8 cellular contexts compared by ENCODE assay signal in genomic region chr1:155978325-155978972, GRCh38.
DNase-seq lines count a peak whose midpoint lies in the region; ATAC-seq and TF ChIP-seq lines count a peak whose summit lies in the region.

Gene ARHGEF2, minus strand, starts transcription at chr1:155978547. Its CDS starts 120 bp downstream, at chr1:155978427.

- H4K20me1 ChIP-seq in OCI-LY3 (ENCODE audit: insufficient read depth, low read length), result peaks cover 41% of the 10 kb centered on the region

- H3K27me3 ChIP-seq in OCI-LY3 (ENCODE audit: low read depth, low read length) (no peaks in the 10 kb centered on the region), mucosa of stomach (ENCODE audit: control insufficient read depth, insufficient read depth, low read length) (no peaks in the 10 kb centered on the region)

- H2AFZ ChIP-seq in OCI-LY3 (ENCODE audit: low read depth, low read length), result no peak within 1 kb of the TSS

- peak; percentile 70 to 81 for DNase-seq in SHP77 (lab: John Stamatoyannopoulos, UW)
- DNase-seq in SHP77 treated with DMSO at 0.1 percent for 48 hours (lab: John Stamatoyannopoulos, UW), result no peak
- DNase-seq in activated T-cell treated with anti-CD3 and anti-CD28 coated beads for 1 hour (ENCODE audit: low read depth), result peak; percentile 72
- DNase-seq in epithelial cell of prostate (ENCODE audit: low read depth, low spot score), result no peak
- peak; percentile 61 to 82 for DNase-seq in stimulated activated CD8-positive, alpha-beta memory T cell treated with anti-CD3 and anti-CD28 coated beads, Interleukin-4, amount 100 ng/mL, for 4 hours (ENCODE audit: low read depth in 2 of 2, low spot score in 1 of 2)

- peak; percentile 57 for ATAC-seq in HG03432 (IDR thresholded peaks at IDR 0.05; ENCODE audit: unreplicated experiment)

- H3K79me2 ChIP-seq in OCI-LY3 (ENCODE audit: low read length), result peaks cover 85% of the 10 kb centered on the region

- peak within 1 kb of the TSS; percentile 89 for H3K27ac ChIP-seq in OCI-LY3 (ENCODE audit: low read length)
- H3K27ac ChIP-seq in epithelial cell of prostate, result peak within 1 kb of the TSS; percentile 97

- H3K36me3 ChIP-seq in OCI-LY3 (replicated peaks; ENCODE audit: low read depth, low read length) (peaks cover 38% of the 10 kb centered on the region), mucosa of stomach (ENCODE audit: control insufficient read depth, insufficient read depth, low read length) (no peaks in the 10 kb centered on the region)

- H3K9me3 ChIP-seq in OCI-LY3 (ENCODE audit: insufficient read depth, low read length) (no peaks in the 10 kb centered on the region), mucosa of stomach (ENCODE audit: control insufficient read depth, low read length) (no peaks in the 10 kb centered on the region)

- H3K4me3 ChIP-seq in OCI-LY3 (ENCODE audit: low read length), result peak within 1 kb of the TSS; percentile 95
- peak within 1 kb of the TSS; percentile 60 for H3K4me3 ChIP-seq in mucosa of stomach (ENCODE audit: low read length)

- peak within 1 kb of the TSS; percentile 100 for H3K9ac ChIP-seq in OCI-LY3 (ENCODE audit: low read length)
- H3K9ac ChIP-seq in mucosa of stomach (ENCODE audit: low read length), result peak within 1 kb of the TSS; percentile 81

- H3K4me2 ChIP-seq in OCI-LY3 (ENCODE audit: low read length), result peak within 1 kb of the TSS; percentile 95

- H3K4me1 ChIP-seq in OCI-LY3 (ENCODE audit: low read length) (peaks cover 57% of the 10 kb centered on the region), mucosa of stomach (ENCODE audit: control insufficient read depth, insufficient read depth, low read length) (peaks cover 73% of the 10 kb centered on the region)

- TF ChIP-seq CTCF in OCI-LY3 (IDR thresholded peaks at IDR 0.05; ENCODE audit: low read depth, low read length), result peak; percentile 48

Comparison
In these comparisons a context has a peak if more than half of its experiments do, and no peak if none do; other contexts are left out.
1. DNase-seq: peak in SHP77 (2 of 2), activated T-cell treated with anti-CD3 and anti-CD28 coated beads for 1 hour (single experiment) and stimulated activated CD8-positive, alpha-beta memory T cell treated with anti-CD3 and anti-CD28 coated beads, Interleukin-4, amount 100 ng/mL, for 4 hours (2 of 2); none in SHP77 treated with DMSO at 0.1 percent for 48 hours (single experiment) and epithelial cell of prostate (single experiment).